In genomic region chr16:50555269-50555875, GRCh38 we compare ENCODE assay signal across 22 cellular contexts. TPM values are rescaled to one million over a fixed set of nuclear protein-coding genes. Genes with fewer than 3 reads are reported as not detected.
"Had no signal": no experiment of that assay in that cellular context is flagged by ENCODE, and none has a peak within 500 bp of the region (broad histone marks: within the 10 kb centered on the region; RNA-seq: fewer than 3 reads in every experiment).

No MANE protein-coding gene starts in this region.

- H3K27ac Mint-ChIP-seq: activated naive CD8-positive, alpha-beta T cell; memory B cell; nephron had no signal

- FAIRE-seq: frontal cortex had no signal

- H3K27me3 Mint-ChIP-seq: activated naive CD8-positive, alpha-beta T cell; memory B cell had no signal

- H3K4me3 ChIP-seq: cardiac muscle cell, spleen, thyroid gland, uterus had no signal

- DNase-seq: activated CD4-positive, alpha-beta T cell treated with anti-CD3 and anti-CD28 coated beads, Interleukin-2, amount 50 U/mL, for 1 hour; activated gamma-delta T cell treated with Interleukin-2 at 50 U/mL for 16 hours; activated T-cell treated with anti-CD3 and anti-CD28 coated beads, Interleukin-2, amount 50 U/mL, for 1 hour; amniotic stem cell; dermis blood vessel endothelial cell; effector CD8-positive, alpha-beta T cell; erythroblast; hippocampal formation; kidney glomerular epithelial cell; left ventricle myocardium superior; occipital lobe; spleen; stimulated activated CD4-positive, alpha-beta T cell treated with anti-CD3 and anti-CD28 coated beads, Interleukin-4, amount 100 ng/mL, for 1 hour; stimulated activated naive CD4-positive, alpha-beta T cell; thyroid gland; uterus had no signal

- H3K4me1 Mint-ChIP-seq: memory B cell had no signal

- H3K27ac ChIP-seq: cardiac muscle cell, spleen, thyroid gland, uterus had no signal

- H3K4me3 Mint-ChIP-seq: activated naive CD8-positive, alpha-beta T cell; memory B cell; nephron had no signal

- H3K9me3 ChIP-seq: thyroid gland, uterus had no signal

- H3K36me3 ChIP-seq: cardiac muscle cell, spleen, thyroid gland, uterus had no signal

- H3K4me1 ChIP-seq: spleen, thyroid gland, uterus had no signal

- ATAC-seq: left ventricle myocardium superior, SK-N-SH treated with all-trans-retinoic acid at 6 μM for 48 hours had no signal

- H3K27me3 ChIP-seq: spleen, thyroid gland, uterus had no signal

RNA-seq across cellular contexts. Expression of gene NKD1, which starts 7.2 kb away (rescaled TPM):
- total RNA-seq: dermis blood vessel endothelial cell had no signal
